Comparison of ENCODE assay signal across 1 cellular context in the genomic region with DNA sequence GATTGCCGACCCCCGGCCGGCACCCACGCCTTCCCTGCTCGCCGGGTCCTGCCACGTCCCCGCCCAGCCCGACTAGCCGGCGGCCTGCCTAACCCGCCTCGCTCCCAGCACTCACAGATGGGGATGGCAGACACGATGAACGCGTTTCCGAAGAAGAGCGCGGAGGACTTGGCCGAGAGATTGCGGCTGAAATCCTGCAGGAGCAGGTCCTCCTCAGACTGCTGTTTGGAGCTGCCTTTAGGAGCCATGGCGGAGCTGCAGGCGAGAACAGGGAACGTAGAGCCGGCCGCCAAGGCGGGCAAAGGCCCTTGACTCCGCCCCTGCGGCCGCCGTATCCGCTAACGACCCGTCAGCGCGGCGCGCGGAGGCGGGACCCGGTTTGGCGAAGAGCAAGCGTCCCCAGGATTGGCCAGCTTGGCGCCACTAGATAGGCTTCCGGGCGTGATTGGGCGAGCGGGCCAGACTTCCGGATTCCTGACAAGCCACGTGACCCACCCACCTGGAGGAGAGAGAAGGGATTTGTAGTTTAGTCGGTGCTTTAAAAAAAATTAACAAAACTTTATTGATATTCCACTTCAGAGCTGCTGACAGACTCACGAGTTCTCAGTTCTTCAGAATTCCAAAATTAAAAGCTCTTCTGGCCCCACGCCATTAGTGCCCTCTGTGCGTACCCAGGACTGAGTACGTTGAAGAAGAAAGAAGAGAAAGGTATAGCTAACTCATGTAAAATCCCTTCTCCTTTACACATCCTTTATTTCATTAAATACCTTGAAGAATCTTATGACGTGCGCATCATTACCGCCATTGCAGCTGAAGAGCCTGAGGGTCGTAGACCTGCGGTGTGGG.
A peak's percentile ranks its signal among the peaks of the same experiment; 100 is the strongest.
TF ChIP-seq lines count a peak whose summit lies in the region.

TSS of gene SSR3 (minus strand) at position 276 of the 846 bp plus-strand sequence. CDS start at position 248, 28 bp downstream.

TF ChIP-seq in K562, 482 proteins besides CTCF, POLR2A, EP300 and RAD21 (continued from another document and continues in another):
- TF ChIP-seq, protein P1, sequence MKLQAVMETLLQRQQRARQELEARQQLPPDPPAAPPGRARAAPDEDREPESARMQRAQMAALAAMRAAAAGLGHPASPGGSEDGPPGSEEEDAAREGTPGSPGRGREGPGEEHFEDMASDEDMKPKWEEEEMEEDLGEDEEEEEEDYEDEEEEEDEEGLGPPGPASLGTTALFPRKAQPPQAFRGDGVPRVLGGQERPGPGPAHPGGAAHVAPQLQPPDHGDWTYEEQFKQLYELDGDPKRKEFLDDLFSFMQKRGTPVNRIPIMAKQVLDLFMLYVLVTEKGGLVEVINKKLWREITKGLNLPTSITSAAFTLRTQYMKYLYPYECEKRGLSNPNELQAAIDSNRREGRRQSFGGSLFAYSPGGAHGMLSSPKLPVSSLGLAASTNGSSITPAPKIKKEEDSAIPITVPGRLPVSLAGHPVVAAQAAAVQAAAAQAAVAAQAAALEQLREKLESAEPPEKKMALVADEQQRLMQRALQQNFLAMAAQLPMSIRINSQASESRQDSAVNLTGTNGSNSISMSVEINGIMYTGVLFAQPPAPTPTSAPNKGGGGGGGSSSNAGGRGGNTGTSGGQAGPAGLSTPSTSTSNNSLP (IDR thresholded peaks at IDR 0.05; ENCODE audit: borderline replicate concordance, low read depth, low read length) = no peak
- TF ChIP-seq TEAD4 (IDR thresholded peaks at IDR 0.05; ENCODE audit: low read length) = peak; percentile 94
- TF ChIP-seq TEAD4 (CRISPR knock-in tag; IDR thresholded peaks at IDR 0.05; ENCODE audit: borderline replicate concordance) = no peak
- peak; percentile 89 for TF ChIP-seq HMGN3 (IDR thresholded peaks at IDR 0.05; ENCODE audit: borderline replicate concordance, extremely low read depth, insufficient read length, low read depth, low read length)
- peak; percentile 5; the same call in 1 of the 2 replicates for TF ChIP-seq RFX1 (IDR thresholded peaks at IDR 0.05)
- no peak for TF ChIP-seq HMG20A (CRISPR knock-in tag; conservative IDR thresholded peaks at IDR 0.05)
- TF ChIP-seq TOE1 (IDR thresholded peaks at IDR 0.05; ENCODE audit: borderline replicate concordance) = peak; percentile 97
- TF ChIP-seq TOE1 (CRISPR knock-in tag; IDR thresholded peaks at IDR 0.05; ENCODE audit: borderline replicate concordance, low read depth) = no peak
- TF ChIP-seq, protein P2, sequence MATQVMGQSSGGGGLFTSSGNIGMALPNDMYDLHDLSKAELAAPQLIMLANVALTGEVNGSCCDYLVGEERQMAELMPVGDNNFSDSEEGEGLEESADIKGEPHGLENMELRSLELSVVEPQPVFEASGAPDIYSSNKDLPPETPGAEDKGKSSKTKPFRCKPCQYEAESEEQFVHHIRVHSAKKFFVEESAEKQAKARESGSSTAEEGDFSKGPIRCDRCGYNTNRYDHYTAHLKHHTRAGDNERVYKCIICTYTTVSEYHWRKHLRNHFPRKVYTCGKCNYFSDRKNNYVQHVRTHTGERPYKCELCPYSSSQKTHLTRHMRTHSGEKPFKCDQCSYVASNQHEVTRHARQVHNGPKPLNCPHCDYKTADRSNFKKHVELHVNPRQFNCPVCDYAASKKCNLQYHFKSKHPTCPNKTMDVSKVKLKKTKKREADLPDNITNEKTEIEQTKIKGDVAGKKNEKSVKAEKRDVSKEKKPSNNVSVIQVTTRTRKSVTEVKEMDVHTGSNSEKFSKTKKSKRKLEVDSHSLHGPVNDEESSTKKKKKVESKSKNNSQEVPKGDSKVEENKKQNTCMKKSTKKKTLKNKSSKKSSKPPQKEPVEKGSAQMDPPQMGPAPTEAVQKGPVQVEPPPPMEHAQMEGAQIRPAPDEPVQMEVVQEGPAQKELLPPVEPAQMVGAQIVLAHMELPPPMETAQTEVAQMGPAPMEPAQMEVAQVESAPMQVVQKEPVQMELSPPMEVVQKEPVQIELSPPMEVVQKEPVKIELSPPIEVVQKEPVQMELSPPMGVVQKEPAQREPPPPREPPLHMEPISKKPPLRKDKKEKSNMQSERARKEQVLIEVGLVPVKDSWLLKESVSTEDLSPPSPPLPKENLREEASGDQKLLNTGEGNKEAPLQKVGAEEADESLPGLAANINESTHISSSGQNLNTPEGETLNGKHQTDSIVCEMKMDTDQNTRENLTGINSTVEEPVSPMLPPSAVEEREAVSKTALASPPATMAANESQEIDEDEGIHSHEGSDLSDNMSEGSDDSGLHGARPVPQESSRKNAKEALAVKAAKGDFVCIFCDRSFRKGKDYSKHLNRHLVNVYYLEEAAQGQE (CRISPR knock-in tag; IDR thresholded peaks at IDR 0.05; ENCODE audit: low read depth) = no peak; the same call in 1 of the 2 replicates
- peak; percentile 31; the same call in 1 of the 2 replicates for TF ChIP-seq ZNF395 (CRISPR knock-in tag; IDR thresholded peaks at IDR 0.05)
- TF ChIP-seq ZNF57 (CRISPR knock-in tag; IDR thresholded peaks at IDR 0.05) = no peak
- TF ChIP-seq TFAM (CRISPR knock-in tag; conservative IDR thresholded peaks at IDR 0.05) = no peak
- no peak for TF ChIP-seq HDAC8 (tag; IDR thresholded peaks at IDR 0.05)
- TF ChIP-seq, protein P3, sequence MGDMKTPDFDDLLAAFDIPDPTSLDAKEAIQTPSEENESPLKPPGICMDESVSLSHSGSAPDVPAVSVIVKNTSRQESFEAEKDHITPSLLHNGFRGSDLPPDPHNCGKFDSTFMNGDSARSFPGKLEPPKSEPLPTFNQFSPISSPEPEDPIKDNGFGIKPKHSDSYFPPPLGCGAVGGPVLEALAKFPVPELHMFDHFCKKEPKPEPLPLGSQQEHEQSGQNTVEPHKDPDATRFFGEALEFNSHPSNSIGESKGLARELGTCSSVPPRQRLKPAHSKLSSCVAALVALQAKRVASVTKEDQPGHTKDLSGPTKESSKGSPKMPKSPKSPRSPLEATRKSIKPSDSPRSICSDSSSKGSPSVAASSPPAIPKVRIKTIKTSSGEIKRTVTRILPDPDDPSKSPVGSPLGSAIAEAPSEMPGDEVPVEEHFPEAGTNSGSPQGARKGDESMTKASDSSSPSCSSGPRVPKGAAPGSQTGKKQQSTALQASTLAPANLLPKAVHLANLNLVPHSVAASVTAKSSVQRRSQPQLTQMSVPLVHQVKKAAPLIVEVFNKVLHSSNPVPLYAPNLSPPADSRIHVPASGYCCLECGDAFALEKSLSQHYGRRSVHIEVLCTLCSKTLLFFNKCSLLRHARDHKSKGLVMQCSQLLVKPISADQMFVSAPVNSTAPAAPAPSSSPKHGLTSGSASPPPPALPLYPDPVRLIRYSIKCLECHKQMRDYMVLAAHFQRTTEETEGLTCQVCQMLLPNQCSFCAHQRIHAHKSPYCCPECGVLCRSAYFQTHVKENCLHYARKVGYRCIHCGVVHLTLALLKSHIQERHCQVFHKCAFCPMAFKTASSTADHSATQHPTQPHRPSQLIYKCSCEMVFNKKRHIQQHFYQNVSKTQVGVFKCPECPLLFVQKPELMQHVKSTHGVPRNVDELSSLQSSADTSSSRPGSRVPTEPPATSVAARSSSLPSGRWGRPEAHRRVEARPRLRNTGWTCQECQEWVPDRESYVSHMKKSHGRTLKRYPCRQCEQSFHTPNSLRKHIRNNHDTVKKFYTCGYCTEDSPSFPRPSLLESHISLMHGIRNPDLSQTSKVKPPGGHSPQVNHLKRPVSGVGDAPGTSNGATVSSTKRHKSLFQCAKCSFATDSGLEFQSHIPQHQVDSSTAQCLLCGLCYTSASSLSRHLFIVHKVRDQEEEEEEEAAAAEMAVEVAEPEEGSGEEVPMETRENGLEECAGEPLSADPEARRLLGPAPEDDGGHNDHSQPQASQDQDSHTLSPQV (IDR thresholded peaks at IDR 0.05) = 0 out of 2 replicates have a peak, but pooled peaks have one; percentile 31
- TF ChIP-seq CREB3L1 (IDR thresholded peaks at IDR 0.05; ENCODE audit: borderline replicate concordance, low read depth) = peak; percentile 94
- peak; percentile 40 for TF ChIP-seq FOSL1 (tag; conservative IDR thresholded peaks at IDR 0.05)
- no peak for TF ChIP-seq TARDBP (IDR thresholded peaks at IDR 0.05)
- TF ChIP-seq CGGBP1 (CRISPR knock-in tag; IDR thresholded peaks at IDR 0.05) = no peak
- peak; percentile 83 for TF ChIP-seq TAF1 (IDR thresholded peaks at IDR 0.05; ENCODE audit: control insufficient read depth, extremely low read depth, insufficient read depth, low read length, severe bottlenecking)
- peak; percentile 95 for TF ChIP-seq EP400 (IDR thresholded peaks at IDR 0.05)
- peak; percentile 60 to 70 for TF ChIP-seq NRF1 (conservative IDR thresholded peaks at IDR 0.05 in 1 of 2, IDR thresholded peaks at IDR 0.05 in 1 of 2)
- peak; percentile 89 for TF ChIP-seq KDM5B (IDR thresholded peaks at IDR 0.05; ENCODE audit: insufficient replicate concordance, low read depth, low read length)
- TF ChIP-seq ZNF263 (CRISPR knock-in tag; IDR thresholded peaks at IDR 0.05; ENCODE audit: borderline replicate concordance) = peak; percentile 65; the same call in 1 of the 2 replicates
- TF ChIP-seq, protein P4, sequence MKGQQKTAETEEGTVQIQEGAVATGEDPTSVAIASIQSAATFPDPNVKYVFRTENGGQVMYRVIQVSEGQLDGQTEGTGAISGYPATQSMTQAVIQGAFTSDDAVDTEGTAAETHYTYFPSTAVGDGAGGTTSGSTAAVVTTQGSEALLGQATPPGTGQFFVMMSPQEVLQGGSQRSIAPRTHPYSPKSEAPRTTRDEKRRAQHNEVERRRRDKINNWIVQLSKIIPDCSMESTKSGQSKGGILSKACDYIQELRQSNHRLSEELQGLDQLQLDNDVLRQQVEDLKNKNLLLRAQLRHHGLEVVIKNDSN (CRISPR knock-in tag; IDR thresholded peaks at IDR 0.05) = peak; percentile 97
- peak; percentile 87 for TF ChIP-seq TBP (optimal IDR thresholded peaks at IDR 0.05; ENCODE audit: low read depth, low read length)
- peak; percentile 81 for TF ChIP-seq E2F1 (CRISPR knock-in tag; IDR thresholded peaks at IDR 0.05)
- TF ChIP-seq ZNF146 (CRISPR knock-in tag; IDR thresholded peaks at IDR 0.05; ENCODE audit: unreplicated experiment) = no peak
- peak; percentile 91 for TF ChIP-seq LCOR (CRISPR knock-in tag; IDR thresholded peaks at IDR 0.05)
- TF ChIP-seq RBBP5 (IDR thresholded peaks at IDR 0.05; ENCODE audit: borderline replicate concordance, insufficient read depth, low read length, poor library complexity, severe bottlenecking) = peak; percentile 88
- no peak for TF ChIP-seq ZNF444 (CRISPR knock-in tag; IDR thresholded peaks at IDR 0.05)
- no peak for TF ChIP-seq ZMIZ1 (IDR thresholded peaks at IDR 0.05; ENCODE audit: low read depth in 2 of 2, low read length in 2 of 2)
- TF ChIP-seq CREM (IDR thresholded peaks at IDR 0.05; ENCODE audit: low read depth) = peak; percentile 88
- peak; percentile 99 for TF ChIP-seq ZNF384 (IDR thresholded peaks at IDR 0.05; ENCODE audit: low read depth, low read length)
